ENCODE assay signal across 10 cellular contexts in genomic region chr15:65796610-65797012, GRCh38. TPM values are rescaled to one million over a fixed set of nuclear protein-coding genes. Genes with fewer than 3 reads are reported as not detected.
DNase-seq lines count a peak whose midpoint lies in the region; ATAC-seq and TF ChIP-seq lines count a peak whose summit lies in the region.
"Had no signal": no experiment of that assay in that cellular context is flagged by ENCODE, and none has a peak within 500 bp of the region (broad histone marks: within the 10 kb centered on the region; RNA-seq: fewer than 3 reads in every experiment).

No MANE protein-coding gene starts in this region.

- no peaks in the 10 kb centered on the region for H3K9me3 ChIP-seq in CD8-positive, alpha-beta memory T cell (ENCODE audit: low read length)
- H3K9me3 ChIP-seq: HAP-1 had no signal

- ATAC-seq in GM21381 (IDR thresholded peaks at IDR 0.05; ENCODE audit: unreplicated experiment), result no peak
- ATAC-seq in GM21529 (IDR thresholded peaks at IDR 0.05; ENCODE audit: unreplicated experiment), result no peak

- no peak for DNase-seq in CD8-positive, alpha-beta memory T cell
- peak; percentile 60 for DNase-seq in LHCN-M2 (ENCODE audit: low read depth)
- peak; percentile 77 for DNase-seq in amniotic epithelial cell (ENCODE audit: low read depth)
- DNase-seq in kidney glomerular epithelial cell (lab: John Stamatoyannopoulos, UW), result peak; percentile 27
- no peak for DNase-seq in HEK293T (ENCODE audit: extremely low spot score)
- no peak for DNase-seq in anterior cingulate cortex (lab: John Stamatoyannopoulos, UW)
- DNase-seq: NCI-H1436 had no signal

- no peak overlapping the region for H3K4me3 ChIP-seq in CD8-positive, alpha-beta memory T cell (ENCODE audit: low read length)
- H3K4me3 ChIP-seq: HAP-1 had no signal

- peaks cover 0 to 2% (median 0%) of the 10 kb centered on the region in 5 donors for H3K9me3 Mint-ChIP-seq in CD8-positive, alpha-beta memory T cell

- CTCF ChIA-PET in CD8-positive, alpha-beta memory T cell (lab: Charles Lee), result no interaction called here
- CTCF ChIA-PET in HEK293T (lab: Yijun Ruan, JAX), result interaction anchor here (0.5 to 1.2 kb wide), 5 partner anchors 22 to 143 kb away, joined by 3 to 6 read pairs (median 3); no protein-coding TSS in a partner anchor

- no peak overlapping the region for H3K27ac ChIP-seq in CD8-positive, alpha-beta memory T cell (ENCODE audit: low read depth, low read length)

- H3K36me3 Mint-ChIP-seq in CD8-positive, alpha-beta memory T cell, result peaks cover 0 to 8% (median 0%) of the 10 kb centered on the region in 3 donors

- no peaks in the 10 kb centered on the region for H3K27me3 ChIP-seq in CD8-positive, alpha-beta memory T cell (ENCODE audit: insufficient read depth, low read length, poor library complexity, severe bottlenecking)

- POLR2A ChIA-PET in CD8-positive, alpha-beta memory T cell (lab: Charles Lee), result interaction anchor here (0.6 kb wide), 1 partner anchor 12 kb away, joined by 9 read pairs; no protein-coding TSS in a partner anchor
- POLR2A ChIA-PET in HEK293T (lab: Yijun Ruan, JAX), result no interaction called here

- peaks cover 0 to 5% of the 10 kb centered on the region in 2 donors for H3K27me3 Mint-ChIP-seq in CD8-positive, alpha-beta memory T cell

- H3K4me1 ChIP-seq in CD8-positive, alpha-beta memory T cell (ENCODE audit: insufficient read depth, low read length), result peaks cover 16% of the 10 kb centered on the region

- H3K4me1 Mint-ChIP-seq in CD8-positive, alpha-beta memory T cell, result peaks cover 22 to 48% (median 42%) of the 10 kb centered on the region in 3 donors

- H3K27ac Mint-ChIP-seq in CD8-positive, alpha-beta memory T cell, result peak overlapping the region in 5 of 8 donors; percentile 6 to 65 (median 40)

- H3K36me3 ChIP-seq in CD8-positive, alpha-beta memory T cell (ENCODE audit: insufficient read depth, low read length), result no peaks in the 10 kb centered on the region
- H3K36me3 ChIP-seq: HAP-1 had no signal

- H3K4me3 Mint-ChIP-seq in CD8-positive, alpha-beta memory T cell, result no peak overlapping the region

TF ChIP-seq in HEK293T, 16 proteins besides CTCF, POLR2A, EP300 and RAD21:
- TF ChIP-seq BHLHE40 (IDR thresholded peaks at IDR 0.05; ENCODE audit: borderline replicate concordance) (no peak), ELF4 (IDR thresholded peaks at IDR 0.05) (no peak), SUZ12 (IDR thresholded peaks at IDR 0.05) (no peak), FOXA1 (IDR thresholded peaks at IDR 0.05) (no peak), PKNOX1 (IDR thresholded peaks at IDR 0.05) (no peak), CTBP1 (IDR thresholded peaks at IDR 0.05; ENCODE audit: borderline replicate concordance) (no peak), FOXM1 (IDR thresholded peaks at IDR 0.05; ENCODE audit: borderline replicate concordance) (no peak), FOXK2 (IDR thresholded peaks at IDR 0.05) (no peak)
TF ChIP-seq in HEK293T: peak in this region for 0.

RNA-seq across cellular contexts. Expression of gene DENND4A, which starts 4.5 kb away (rescaled TPM):
- total RNA-seq in CD8-positive, alpha-beta memory T cell, result 10 to 100 TPM; 47.2 to 54.3 TPM
- polyA plus RNA-seq in CD8-positive, alpha-beta memory T cell, result 21.5 TPM
- total RNA-seq in LHCN-M2 (2014; rRNA removed), result 7.8 and 16.4 TPM in 2 replicates
- polyA plus RNA-seq in LHCN-M2 (2012), result 2.5 TPM

Comparison
In these comparisons a context has a peak if more than half of its experiments do, and no peak if none do; other contexts are left out.
1. DNase-seq: peak in LHCN-M2 (single experiment), amniotic epithelial cell (single experiment) and kidney glomerular epithelial cell (single experiment); none in CD8-positive, alpha-beta memory T cell (0 of 5), HEK293T (single experiment) and anterior cingulate cortex (0 of 58).